Comparison of ENCODE assay signal across 23 cellular contexts in the genomic region with DNA sequence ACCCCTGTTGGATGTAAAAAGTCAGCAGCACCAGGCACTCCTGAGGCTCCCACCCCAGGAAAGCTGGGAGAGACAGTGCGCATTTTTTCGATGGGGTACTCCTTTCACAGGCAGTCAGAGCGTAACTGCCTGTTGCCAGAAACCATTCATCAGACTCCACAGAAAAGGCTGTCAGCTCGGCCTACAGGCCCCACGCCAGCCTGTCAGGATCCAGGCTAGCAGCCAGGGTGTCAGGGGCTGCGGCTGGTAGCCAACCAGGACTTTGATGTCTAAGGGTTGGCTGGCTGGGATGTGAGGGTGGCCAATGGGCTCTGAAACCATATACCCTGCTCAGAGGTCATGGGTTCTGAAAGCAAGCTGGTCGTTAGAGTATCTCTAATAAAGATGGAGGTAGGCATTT.
DNase-seq lines count a peak whose midpoint lies in the region; ATAC-seq, FAIRE-seq and TF ChIP-seq lines count a peak whose summit lies in the region.
"Had no signal": no experiment of that assay in that cellular context is flagged by ENCODE, and none has a peak within 500 bp of the region (broad histone marks: within the 10 kb centered on the region; RNA-seq: fewer than 3 reads in every experiment).

No MANE protein-coding gene starts in this region.

- no peak overlapping the region for H3K9ac ChIP-seq in IMR-90 (ENCODE audit: low read depth, low read length)
- no peak overlapping the region for H3K9ac ChIP-seq in H1 (replicated peaks in 1 of 4; ENCODE audit: extremely low read depth in 1 of 4, low read depth in 3 of 4, low read length in 3 of 4)

- H3K4me1 Mint-ChIP-seq in nephron progenitor cell = peaks cover 19% of the 10 kb centered on the region
- H3K4me1 Mint-ChIP-seq: natural killer cell had no signal

- no peak overlapping the region for H3K4me3 Mint-ChIP-seq in nephron progenitor cell
- H3K4me3 Mint-ChIP-seq: activated naive CD8-positive, alpha-beta T cell; CD4-positive, alpha-beta T cell; mesothelial cell of epicardium; natural killer cell had no signal

- TF ChIP-seq POLR2A in IMR-90 (IDR thresholded peaks at IDR 0.05; ENCODE audit: low read depth, low read length) = no peak
- TF ChIP-seq POLR2A in H1 (IDR thresholded peaks at IDR 0.05; ENCODE audit: control extremely low read depth in 1 of 2, low read depth in 2 of 2, low read length in 2 of 2) = no peak

- H3K4me1 ChIP-seq in IMR-90 (ENCODE audit: control insufficient read depth, insufficient read depth, low read length) (peaks cover 7% of the 10 kb centered on the region; the same call in 1 of the 2 replicates), H1 (replicated peaks in 1 of 4; ENCODE audit: control insufficient read depth in 3 of 4, insufficient read depth in 4 of 4, low read length in 3 of 4) (no peaks in the 10 kb centered on the region), psoas muscle (no peaks in the 10 kb centered on the region)
- H3K4me1 ChIP-seq: colonic mucosa had no signal

- CTCF ChIA-PET in IMR-90 (lab: Yijun Ruan, JAX) = interaction anchor here (0.6 kb wide), 1 partner anchor 159 kb away, joined by 3 read pairs; no protein-coding TSS in a partner anchor
- CTCF ChIA-PET in H1 (lab: Charles Lee; ENCODE audit: partially characterized antibody) = no interaction called here

- peak overlapping the region; percentile 92 for H3K18ac ChIP-seq in IMR-90 (ENCODE audit: low read depth, low read length)
- H3K18ac ChIP-seq in H1 (ENCODE audit: extremely low read depth, low read length) = no peak overlapping the region

- no peak for TF ChIP-seq RAD21 in IMR-90 (IDR thresholded peaks at IDR 0.05; ENCODE audit: low read length)
- no peak for TF ChIP-seq RAD21 in H1 (IDR thresholded peaks at IDR 0.05 in 1 of 2, conservative IDR thresholded peaks at IDR 0.05 in 1 of 2; ENCODE audit: low read depth in 2 of 2, low read length in 2 of 2)

- no peaks in the 10 kb centered on the region for H3K79me2 ChIP-seq in H1 (ENCODE audit: control insufficient read depth in 1 of 2, insufficient read depth in 2 of 2, low read length in 2 of 2)

- H3K4me3 ChIP-seq in IMR-90 (ENCODE audit: insufficient read depth, low read depth, low read length) = no peak overlapping the region
- H3K4me3 ChIP-seq in H1 (ENCODE audit: extremely low read depth in 1 of 4, insufficient read depth in 2 of 4, low read depth in 3 of 4, low read length in 4 of 4) = no peak overlapping the region
- no peak overlapping the region for H3K4me3 ChIP-seq in psoas muscle
- H3K4me3 ChIP-seq: colonic mucosa had no signal

- H2BK20ac ChIP-seq in IMR-90 (ENCODE audit: low read depth, low read length) = peak overlapping the region; percentile 9
- no peak overlapping the region for H2BK20ac ChIP-seq in H1 (ENCODE audit: low read length)

- H3K23ac ChIP-seq in IMR-90 (ENCODE audit: low read depth, low read length) (0 out of 2 replicates have a peak overlapping the region, but pooled peaks have one; percentile 18), H1 (ENCODE audit: insufficient read length) (no peak overlapping the region)

- H3K27ac ChIP-seq in IMR-90 (ENCODE audit: insufficient read depth, low read length) = no peak overlapping the region
- no peak overlapping the region for H3K27ac ChIP-seq in H1 (ENCODE audit: low read depth, low read length)
- no peak overlapping the region for H3K27ac ChIP-seq in psoas muscle
- H3K27ac ChIP-seq: brain microvascular endothelial cell, colonic mucosa, WERI-Rb-1 had no signal

- BruUV-seq in IMR-90 (replicated peaks; lab: Mats Ljungman, UMichigan) = no TSS peak

- DNase-seq in Ammon's horn (ENCODE audit: low spot score) = peak; percentile 70
- DNase-seq in IMR-90 = no peak
- DNase-seq in H1 (ENCODE audit: low read depth in 1 of 2, low spot score in 2 of 2) = no peak
- peak; percentile 25 for DNase-seq in nephron progenitor cell
- DNase-seq in psoas muscle = no peak
- no peak for DNase-seq in NCI-H82 treated with DMSO at 0.1 percent for 48 hours (lab: John Stamatoyannopoulos, UW; ENCODE audit: unreplicated experiment)
- DNase-seq: activated CD8-positive, alpha-beta memory T cell treated with anti-CD3 and anti-CD28 coated beads, Interleukin-2, amount 50 U/mL, for 4 hours; brain microvascular endothelial cell; CD4-positive, alpha-beta T cell; colonic mucosa; natural killer cell; NCI-H2029 treated with DMSO at 0.1 percent for 48 hours; NCI-H446 treated with DMSO at 0.1 percent for 48 hours; stimulated activated CD4-positive, alpha-beta T cell treated with anti-CD3 and anti-CD28 coated beads, Interleukin-4, amount 100 ng/mL, for 1 hour; stimulated activated naive CD4-positive, alpha-beta T cell; WERI-Rb-1 had no signal

- H3K27me3 Mint-ChIP-seq in nephron progenitor cell (ENCODE audit: low read depth, poor library complexity) = no peaks in the 10 kb centered on the region
- H3K27me3 Mint-ChIP-seq: CD4-positive, alpha-beta T cell had no signal

- 100% methylated on average over 1 of the region's 7 CpGs; no CpG with 5 or more reads in 1 of the 2 experiments for WGBS in IMR-90 (ENCODE audit: extremely low coverage in 2 of 2, insufficient read length in 1 of 2), 2 experiments
- 79% methylated on average over 7 of the region's 7 CpGs; no CpG with 5 or more reads in 1 of the 2 experiments for WGBS in H1 (ENCODE audit: extremely low coverage in 1 of 2, insufficient coverage in 1 of 2, insufficient read length in 1 of 2, insufficient replicate concordance in 2 of 2, low coverage in 1 of 2, low lambda C conversion rate in 2 of 2, missing lambda C conversion rate in 1 of 2), 2 experiments
- WGBS in psoas muscle, 3 donors = 39 to 48% (median 39%) methylated on average over 7 of the region's 7 CpGs

- H3K27me3 ChIP-seq in IMR-90 (ENCODE audit: control insufficient read depth, insufficient read depth, low read length) (no peaks in the 10 kb centered on the region), H1 (replicated peaks in 1 of 4; ENCODE audit: control insufficient read depth in 3 of 4, extremely low read depth in 1 of 4, insufficient read depth in 3 of 4, low read length in 3 of 4) (peaks cover 0 to 1% (median 0%) of the 10 kb centered on the region in 4 experiments; a peak in 1 of 7 replicates), psoas muscle (ENCODE audit: insufficient read depth in 3 of 3, low read length in 2 of 3) (no peaks in the 10 kb centered on the region)
- H3K27me3 ChIP-seq: brain microvascular endothelial cell, colonic mucosa had no signal

- H3K79me1 ChIP-seq in IMR-90 (ENCODE audit: low read depth in 1 of 2, low read length in 2 of 2) (peaks cover 0 to 2% of the 10 kb centered on the region in 2 experiments; a peak in 1 of 4 replicates), H1 (ENCODE audit: low read depth, low read length) (no peaks in the 10 kb centered on the region)

- H2BK15ac ChIP-seq in IMR-90 (ENCODE audit: low read depth, low read length) (0 out of 3 replicates have a peak overlapping the region, but pooled peaks have one; percentile 36), H1 (ENCODE audit: low read length) (peak overlapping the region; percentile 54; the same call in 1 of the 2 replicates)

- no peaks in the 10 kb centered on the region for H3K9me3 Mint-ChIP-seq in nephron progenitor cell
- H3K9me3 Mint-ChIP-seq: CD4-positive, alpha-beta T cell had no signal

- no peak for TF ChIP-seq EP300 in H1 (IDR thresholded peaks at IDR 0.05; ENCODE audit: borderline replicate concordance in 1 of 2, low read depth in 2 of 2, low read length in 2 of 2)

- peak overlapping the region; percentile 24 for H2BK120ac ChIP-seq in IMR-90 (ENCODE audit: low read depth, low read length)
- no peak overlapping the region for H2BK120ac ChIP-seq in H1 (replicated peaks; ENCODE audit: low read depth, low read length)

- no peak for TF ChIP-seq CTCF in IMR-90 (conservative IDR thresholded peaks at IDR 0.05; ENCODE audit: low read depth, low read length)
- TF ChIP-seq CTCF in H1 (IDR thresholded peaks at IDR 0.05; ENCODE audit: control extremely low read depth in 1 of 3, insufficient read depth in 1 of 3, low read depth in 1 of 3, low read length in 3 of 3) = no peak
- no peak for TF ChIP-seq CTCF in nephron progenitor cell (IDR thresholded peaks at IDR 0.05)
- no peak for TF ChIP-seq CTCF in psoas muscle (IDR thresholded peaks at IDR 0.05)

- peaks cover 4% of the 10 kb centered on the region; the same call in 1 of the 2 replicates for H3K9me1 ChIP-seq in IMR-90 (ENCODE audit: insufficient read depth, low read length)

- H4K91ac ChIP-seq in IMR-90 (ENCODE audit: insufficient read depth, low read depth, low read length) (peak overlapping the region; percentile 30; the same call in 1 of the 2 replicates), H1 (replicated peaks; ENCODE audit: insufficient read length, low read length) (no peak overlapping the region)

- H2BK5ac ChIP-seq in IMR-90 (ENCODE audit: low read depth, low read length, poor library complexity, severe bottlenecking) = peak overlapping the region; percentile 60
- no peak overlapping the region for H2BK5ac ChIP-seq in H1 (ENCODE audit: low read depth, low read length)

- ATAC-seq in IMR-90 (ENCODE audit: low read depth) (no peak), GM19328 (IDR thresholded peaks at IDR 0.05; ENCODE audit: unreplicated experiment) (no peak), HG03521 (IDR thresholded peaks at IDR 0.05; ENCODE audit: unreplicated experiment) (no peak), psoas muscle (no peak)
- ATAC-seq: left lobe of liver, natural killer cell had no signal

- peak overlapping the region; percentile 50 for H3K27ac Mint-ChIP-seq in nephron progenitor cell
- H3K27ac Mint-ChIP-seq: activated naive CD8-positive, alpha-beta T cell; activated T-helper 2 cell treated with anti-CD3 and anti-CD28 coated beads, Interferon-gamma antibody, Interleukin-2, Interleukin-4, amounts not matched to agents 10 μg/mL and 5 μg/mL and 100 μg/mL, durations not matched to agents 14 hours and 24 hours and 36 hours; CD4-positive, alpha-beta T cell; mesothelial cell of epicardium; natural killer cell had no signal

- H4K5ac ChIP-seq in IMR-90 (ENCODE audit: low read depth, low read length) (peak overlapping the region; percentile 78; the same call in 1 of the 2 replicates), H1 (ENCODE audit: insufficient read length, low read depth, low read length) (no peak overlapping the region)

- H4K8ac ChIP-seq in IMR-90 (ENCODE audit: low read depth in 2 of 2, low read length in 2 of 2) (peak overlapping the region; percentile 2 to 35; a peak in 2 of 4 replicates), H1 (ENCODE audit: extremely low read depth, insufficient read depth, low read length) (no peak overlapping the region)

- H2AFZ ChIP-seq in IMR-90 (replicated peaks; ENCODE audit: low read length, poor library complexity) = peak overlapping the region; percentile 74
- H2AFZ ChIP-seq in H1 (ENCODE audit: low read length) = 0 out of 2 replicates have a peak overlapping the region, but pooled peaks have one; percentile 31

- H2AK5ac ChIP-seq in IMR-90 (ENCODE audit: low read depth, low read length) (no peak overlapping the region), H1 (ENCODE audit: low read depth, low read length) (no peak overlapping the region)

- in situ Hi-C loops in IMR-90 (cut with MboI; ENCODE audit: low sequenced_read_pairs) = no loop called here

- H2BK12ac ChIP-seq in H1 (ENCODE audit: low read depth, low read length) = no peak overlapping the region

- H3K36me3 Mint-ChIP-seq in nephron progenitor cell (ENCODE audit: low read depth) = no peaks in the 10 kb centered on the region
- H3K36me3 Mint-ChIP-seq: activated naive CD8-positive, alpha-beta T cell; mesothelial cell of epicardium; natural killer cell had no signal

- H4K20me1 ChIP-seq in IMR-90 (ENCODE audit: insufficient read depth, low read length) = no peaks in the 10 kb centered on the region
- no peaks in the 10 kb centered on the region for H4K20me1 ChIP-seq in H1 (replicated peaks in 1 of 2; ENCODE audit: control insufficient read depth in 1 of 2, insufficient read depth in 2 of 2, low read length in 2 of 2)

- dilution Hi-C loops in IMR-90 (cut with HindIII; ENCODE audit: low sequenced_read_pairs, unreplicated experiment) = no loop called here

- H3K36me3 ChIP-seq in IMR-90 (ENCODE audit: control insufficient read depth, insufficient read depth, low read length) (no peaks in the 10 kb centered on the region), H1 (ENCODE audit: control insufficient read depth in 2 of 4, insufficient read depth in 4 of 4, low read length in 3 of 4) (no peaks in the 10 kb centered on the region), psoas muscle (ENCODE audit: insufficient read depth in 1 of 2, low read depth in 1 of 2) (no peaks in the 10 kb centered on the region)
- H3K36me3 ChIP-seq: brain microvascular endothelial cell, colonic mucosa, WERI-Rb-1 had no signal

- no peaks in the 10 kb centered on the region for H3K23me2 ChIP-seq in H1 (ENCODE audit: low read depth, low read length)

- intact Hi-C loops in IMR-90 (cut with micrococcal nuclease) = no loop called here
- intact Hi-C loops in psoas muscle (cut with DNase I) = no loop called here

- POLR2A ChIA-PET in IMR-90 (lab: Charles Lee; ENCODE audit: unreplicated experiment) = no interaction called here
- POLR2A ChIA-PET in H1 (lab: Charles Lee; ENCODE audit: partially characterized antibody) = no interaction called here

- peak overlapping the region; percentile 2; the same call in 1 of the 2 replicates for H3K4ac ChIP-seq in IMR-90 (ENCODE audit: low read depth, low read length)
- no peak overlapping the region for H3K4ac ChIP-seq in H1 (replicated peaks; ENCODE audit: insufficient read length, low read depth, low read length)

- peak overlapping the region; percentile 42 for H3K14ac ChIP-seq in IMR-90 (replicated peaks; ENCODE audit: low read depth, low read length)
- no peak overlapping the region for H3K14ac ChIP-seq in H1 (ENCODE audit: insufficient read length)

- H2AK9ac ChIP-seq in IMR-90 (replicated peaks; ENCODE audit: low read depth, low read length, poor library complexity) = no peak overlapping the region

- no peak overlapping the region for H3K56ac ChIP-seq in IMR-90 (ENCODE audit: extremely low read depth, insufficient read depth, low read length)
- no peak overlapping the region for H3K56ac ChIP-seq in H1 (replicated peaks; ENCODE audit: insufficient read length, low read depth, low read length)

- FAIRE-seq in H1 (lab: Jason Lieb, UNC) = no peak
- FAIRE-seq: G401.6 had no signal

- H3K9me3 ChIP-seq in IMR-90 (ENCODE audit: control insufficient read depth, insufficient read depth, low read length) (no peaks in the 10 kb centered on the region), H1 (ENCODE audit: insufficient read depth in 2 of 2, low read depth in 1 of 2, low read length in 1 of 2) (no peaks in the 10 kb centered on the region), psoas muscle (no peaks in the 10 kb centered on the region)
- H3K9me3 ChIP-seq: colonic mucosa had no signal

- no peak overlapping the region for H3K4me2 ChIP-seq in IMR-90 (ENCODE audit: low read depth, low read length)
- no peak overlapping the region for H3K4me2 ChIP-seq in H1 (ENCODE audit: insufficient read depth in 1 of 2, low read depth in 2 of 2, low read length in 2 of 2)

Comparison
In these comparisons a context has a peak if more than half of its experiments do, and no peak if none do; other contexts are left out.
1. DNase-seq: peak in Ammon's horn (single experiment) and nephron progenitor cell (single experiment); none in IMR-90 (single experiment), H1 (0 of 2), psoas muscle (0 of 2) and NCI-H82 treated with DMSO at 0.1 percent for 48 hours (single experiment).